24 cellular contexts compared by ENCODE assay signal in the genomic region with DNA sequence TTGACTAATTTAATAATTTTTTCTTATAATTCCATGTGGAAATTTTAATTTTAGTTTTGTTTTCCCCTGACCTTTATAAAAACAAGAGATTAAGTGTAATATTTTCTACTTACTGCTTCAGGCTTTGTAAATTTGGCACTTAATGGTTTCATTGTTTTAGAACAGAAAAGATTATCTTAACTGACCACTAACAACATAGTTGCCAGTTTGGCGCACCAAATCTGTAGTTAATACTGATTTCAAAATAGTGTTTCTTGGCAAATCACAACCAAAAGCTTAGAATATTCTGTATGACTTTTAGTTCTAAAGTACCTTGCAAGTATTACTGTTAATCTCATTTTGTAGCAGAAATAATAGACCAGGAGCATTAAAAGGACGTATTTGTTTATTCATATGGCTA.
"Had no signal": no experiment of that assay in that cellular context is flagged by ENCODE, and none has a peak within 500 bp of the region (broad histone marks: within the 10 kb centered on the region; RNA-seq: fewer than 3 reads in every experiment).

No MANE protein-coding gene starts in this region.

- DNase-seq: cortex of kidney; effector CD8-positive, alpha-beta T cell; effector memory CD8-positive, alpha-beta T cell; endodermal cell; erythroblast; esophagus squamous epithelium; foreskin fibroblast; heart left ventricle; hypothalamus; immature natural killer cell; islet precursor cell; kidney; kidney glomerular epithelial cell; left lung; left ventricle myocardium superior; lower lobe of right lung; mesenchymal stem cell; mucosa of descending colon had no signal

- H3K4me3 Mint-ChIP-seq: dendritic cell treated with granulocyte-macrophage colony-stimulating factor and Interleukin-4, amounts not matched to agents 40 ng/mL and 50 ng/mL, for 4 days; effector memory CD8-positive, alpha-beta T cell; endodermal cell; immature natural killer cell; mesothelial cell of epicardium had no signal

- H3K27ac ChIP-seq: epithelial cell of prostate, esophagus squamous epithelium, gastroesophageal sphincter, heart left ventricle, hepatocyte, left lung, lower lobe of right lung had no signal

- ATAC-seq: effector memory CD8-positive, alpha-beta T cell; esophagus mucosa; gastroesophageal sphincter; heart left ventricle; left lung; left ventricle myocardium superior; lower lobe of right lung; mucosa of descending colon had no signal

- H3K27ac Mint-ChIP-seq: dendritic cell treated with granulocyte-macrophage colony-stimulating factor and Interleukin-4, amounts not matched to agents 40 ng/mL and 50 ng/mL, for 4 days; effector memory CD8-positive, alpha-beta T cell; endodermal cell; immature natural killer cell; mesothelial cell of epicardium had no signal

- H3K36me3 ChIP-seq: esophagus squamous epithelium, gastroesophageal sphincter, heart left ventricle, left lung, lower lobe of right lung had no signal

- H3K4me3 ChIP-seq: esophagus squamous epithelium, gastroesophageal sphincter, heart left ventricle, hepatocyte, left lung, lower lobe of right lung, mucosa of descending colon had no signal

- H3K9me3 Mint-ChIP-seq: dendritic cell treated with granulocyte-macrophage colony-stimulating factor and Interleukin-4, amounts not matched to agents 40 ng/mL and 50 ng/mL, for 4 days; effector memory CD8-positive, alpha-beta T cell; endodermal cell; immature natural killer cell; mesothelial cell of epicardium had no signal

- H3K4me1 ChIP-seq: esophagus squamous epithelium, gastroesophageal sphincter, left lung, lower lobe of right lung had no signal

- H3K27me3 ChIP-seq: esophagus squamous epithelium, gastroesophageal sphincter, heart left ventricle, hepatocyte, left lung had no signal

- H3K27me3 Mint-ChIP-seq: dendritic cell treated with granulocyte-macrophage colony-stimulating factor and Interleukin-4, amounts not matched to agents 40 ng/mL and 50 ng/mL, for 4 days; effector memory CD8-positive, alpha-beta T cell had no signal

- H3K9me3 ChIP-seq: esophagus squamous epithelium, gastroesophageal sphincter, heart left ventricle, left lung, lower lobe of right lung, mucosa of descending colon had no signal

- H3K4me1 Mint-ChIP-seq: endodermal cell, immature natural killer cell, mesothelial cell of epicardium had no signal

- H3K36me3 Mint-ChIP-seq: immature natural killer cell, mesothelial cell of epicardium had no signal
